1 cellular context compared by ENCODE assay signal in the genomic region with DNA sequence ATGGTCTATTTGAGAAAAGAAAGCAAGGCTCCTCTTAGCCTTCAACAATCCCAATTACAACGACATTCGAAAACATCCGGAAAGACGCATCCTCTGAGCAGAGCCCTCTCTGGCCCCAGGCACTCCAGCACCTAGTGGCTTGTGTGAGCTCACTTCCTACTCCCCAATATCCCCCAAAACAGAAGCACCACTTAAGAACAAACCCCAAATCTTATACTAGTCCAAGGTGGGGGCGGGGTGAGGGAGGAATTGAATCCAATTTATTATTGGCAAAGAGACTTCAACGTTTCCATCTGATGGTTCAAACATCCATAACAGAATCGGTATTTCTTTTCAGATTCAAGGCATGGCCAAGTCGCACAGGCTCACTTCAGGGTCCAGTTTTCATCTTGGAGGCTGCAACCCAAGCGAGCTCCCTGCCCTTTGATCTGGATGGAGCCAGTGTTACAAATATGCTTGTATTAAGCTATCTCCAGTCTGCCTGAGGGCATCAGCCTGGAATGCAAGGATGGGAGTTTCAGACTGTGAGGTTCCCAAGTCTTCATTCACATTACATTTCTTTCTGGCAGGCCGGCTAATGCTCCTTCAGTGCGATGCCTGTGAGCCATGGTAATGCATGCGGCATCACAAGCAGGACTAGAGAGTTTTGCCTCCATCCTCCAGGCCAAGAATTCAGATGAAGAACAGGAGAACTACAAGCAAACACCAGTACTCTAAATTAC.
TF ChIP-seq lines count a peak whose summit lies in the region.

No MANE protein-coding gene starts in this region.

TF ChIP-seq in GM23338, 12 proteins besides CTCF, POLR2A, EP300 and RAD21 (continued from another document):
- no peak for TF ChIP-seq ZNF462 (CRISPR knock-in tag; IDR thresholded peaks at IDR 0.05)
